In the genomic region with DNA sequence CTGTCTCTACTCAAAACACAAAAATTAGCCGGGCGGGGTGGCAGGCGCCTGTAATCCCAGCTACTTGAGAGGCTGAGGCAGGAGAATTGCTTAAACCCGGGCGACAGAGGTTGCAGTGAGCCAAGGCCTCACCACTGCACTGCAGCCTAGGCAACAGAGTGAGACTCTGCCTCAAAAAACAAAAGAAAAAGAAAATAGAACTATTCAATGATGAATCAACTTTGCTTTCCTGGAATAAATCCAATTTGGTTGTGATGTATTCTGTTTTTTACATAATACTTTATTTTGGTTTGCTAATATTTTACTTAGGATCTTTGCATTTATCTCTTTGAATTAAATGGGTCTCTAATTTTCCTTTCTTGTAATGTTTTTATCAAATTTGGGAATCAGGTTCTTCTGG, we compare ENCODE assay signal across 15 cellular contexts.
DNase-seq lines count a peak whose midpoint lies in the region; ATAC-seq and TF ChIP-seq lines count a peak whose summit lies in the region.
"Had no signal": no experiment of that assay in that cellular context is flagged by ENCODE, and none has a peak within 500 bp of the region (broad histone marks: within the 10 kb centered on the region; RNA-seq: fewer than 3 reads in every experiment).

No MANE protein-coding gene starts in this region.

- TF ChIP-seq CTCF in IMR-90 (conservative IDR thresholded peaks at IDR 0.05; ENCODE audit: low read depth, low read length) = no peak
- TF ChIP-seq CTCF in choroid plexus epithelial cell (conservative IDR thresholded peaks at IDR 0.05; ENCODE audit: low read depth, low read length) = no peak
- no peak for TF ChIP-seq CTCF in osteoblast (IDR thresholded peaks at IDR 0.05; ENCODE audit: extremely low read depth, low read depth, low read length)

- H3K4me3 ChIP-seq in IMR-90 (ENCODE audit: insufficient read depth, low read depth, low read length) = no peak overlapping the region
- H3K4me3 ChIP-seq in choroid plexus epithelial cell (ENCODE audit: low read depth, low read length) = no peak overlapping the region
- no peak overlapping the region for H3K4me3 ChIP-seq in osteoblast (ENCODE audit: insufficient read depth, low read length)

- no peak overlapping the region for H4K91ac ChIP-seq in IMR-90 (ENCODE audit: insufficient read depth, low read depth, low read length)

- H2BK5ac ChIP-seq in IMR-90 (ENCODE audit: low read depth, low read length, poor library complexity, severe bottlenecking) = no peak overlapping the region

- BruUV-seq in IMR-90 (replicated peaks; lab: Mats Ljungman, UMichigan) = no TSS peak

- TF ChIP-seq POLR2A in IMR-90 (IDR thresholded peaks at IDR 0.05; ENCODE audit: low read depth, low read length) = no peak

- in situ Hi-C loops in IMR-90 (cut with MboI; ENCODE audit: low sequenced_read_pairs) = no loop called here

- H3K79me1 ChIP-seq in IMR-90 (ENCODE audit: low read depth in 1 of 2, low read length in 2 of 2) = no peaks in the 10 kb centered on the region

- no peak for ATAC-seq in IMR-90 (ENCODE audit: low read depth)

- H4K5ac ChIP-seq in IMR-90 (ENCODE audit: low read depth, low read length) = no peak overlapping the region

- POLR2A ChIA-PET in IMR-90 (lab: Charles Lee; ENCODE audit: unreplicated experiment) = no interaction called here

- dilution Hi-C loops in IMR-90 (cut with HindIII; ENCODE audit: low sequenced_read_pairs, unreplicated experiment) = no loop called here

- H3K56ac ChIP-seq in IMR-90 (ENCODE audit: extremely low read depth, insufficient read depth, low read length) = no peak overlapping the region

- H3K36me3 ChIP-seq in IMR-90 (ENCODE audit: control insufficient read depth, insufficient read depth, low read length) (no peaks in the 10 kb centered on the region), osteoblast (ENCODE audit: insufficient read depth, low read length) (no peaks in the 10 kb centered on the region)

- CTCF ChIA-PET in IMR-90 (lab: Yijun Ruan, JAX) = no interaction called here

- H3K18ac ChIP-seq in IMR-90 (ENCODE audit: low read depth, low read length) = no peak overlapping the region

- no peak overlapping the region for H4K8ac ChIP-seq in IMR-90 (ENCODE audit: low read depth in 2 of 2, low read length in 2 of 2)

- no peak overlapping the region for H3K27ac ChIP-seq in IMR-90 (ENCODE audit: insufficient read depth, low read length)
- peak overlapping the region; percentile 34 for H3K27ac ChIP-seq in osteoblast (ENCODE audit: low read depth, low read length)
- H3K27ac ChIP-seq: C4-2B had no signal

- intact Hi-C loops in IMR-90 (cut with micrococcal nuclease) = no loop called here

- TF ChIP-seq RAD21 in IMR-90 (IDR thresholded peaks at IDR 0.05; ENCODE audit: low read length) = no peak

- H2BK15ac ChIP-seq in IMR-90 (ENCODE audit: low read depth, low read length) = no peak overlapping the region

- no peaks in the 10 kb centered on the region for H3K27me3 ChIP-seq in IMR-90 (ENCODE audit: control insufficient read depth, insufficient read depth, low read length)
- H3K27me3 ChIP-seq in osteoblast (ENCODE audit: insufficient read depth, low read length) = no peaks in the 10 kb centered on the region

- no peak overlapping the region for H2BK20ac ChIP-seq in IMR-90 (ENCODE audit: low read depth, low read length)

- H4K20me1 ChIP-seq in IMR-90 (ENCODE audit: insufficient read depth, low read length) (no peaks in the 10 kb centered on the region), osteoblast (ENCODE audit: insufficient read depth, low read length) (no peaks in the 10 kb centered on the region)

- H3K9ac ChIP-seq in IMR-90 (ENCODE audit: low read depth, low read length) = no peak overlapping the region

- H3K23ac ChIP-seq in IMR-90 (ENCODE audit: low read depth, low read length) = no peak overlapping the region

- no CpG with 5 or more reads among the region's 5 CpGs for WGBS in IMR-90 (ENCODE audit: extremely low coverage in 2 of 2, insufficient read length in 1 of 2), 2 experiments

- H2AK9ac ChIP-seq in IMR-90 (replicated peaks; ENCODE audit: low read depth, low read length, poor library complexity) = no peak overlapping the region

- H2AFZ ChIP-seq in IMR-90 (replicated peaks; ENCODE audit: low read length, poor library complexity) (no peak overlapping the region), osteoblast (ENCODE audit: low read length) (no peak overlapping the region)

- H3K14ac ChIP-seq in IMR-90 (replicated peaks; ENCODE audit: low read depth, low read length) = no peak overlapping the region

- H3K4ac ChIP-seq in IMR-90 (ENCODE audit: low read depth, low read length) = 0 out of 2 replicates have a peak overlapping the region, but pooled peaks have one; percentile 34

- H3K79me2 ChIP-seq in osteoblast (ENCODE audit: insufficient read depth, low read length) = no peaks in the 10 kb centered on the region

- H3K4me2 ChIP-seq in IMR-90 (ENCODE audit: low read depth, low read length) (no peak overlapping the region), osteoblast (ENCODE audit: insufficient read depth, low read length) (no peak overlapping the region)

- H3K9me1 ChIP-seq in IMR-90 (ENCODE audit: insufficient read depth, low read length) = peaks cover 8% of the 10 kb centered on the region; the same call in 1 of the 2 replicates

- H3K9me3 ChIP-seq in IMR-90 (ENCODE audit: control insufficient read depth, insufficient read depth, low read length) = no peaks in the 10 kb centered on the region
- H3K9me3 ChIP-seq in osteoblast (ENCODE audit: low read depth, low read length) = no peaks in the 10 kb centered on the region

- H2BK120ac ChIP-seq in IMR-90 (ENCODE audit: low read depth, low read length) = peak overlapping the region; percentile 53; the same call in 1 of the 2 replicates

- no peak overlapping the region for H2AK5ac ChIP-seq in IMR-90 (ENCODE audit: low read depth, low read length)

- DNase-seq in EH (ENCODE audit: low read depth) (peak; percentile 21), IMR-90 (no peak), choroid plexus epithelial cell (ENCODE audit: low read depth) (peak; percentile 34), osteoblast (ENCODE audit: insufficient read length, low spot score, missing footprints) (no peak), OCI-M2 (lab: John Stamatoyannopoulos, UW; ENCODE audit: unreplicated experiment) (no peak)
- no peak for DNase-seq in effector CD8-positive, alpha-beta T cell (lab: John Stamatoyannopoulos, UW)
- DNase-seq in stimulated activated CD4-positive, alpha-beta T cell treated with anti-CD3 and anti-CD28 coated beads, Interleukin-12 subunit alpha, Interleukin-12 subunit beta, amount 100 ng/mL, for 4 hours = no peak
- DNase-seq: ACHN, AML-193, Kasumi-1, NCI-H1105, NCI-H1694, NCI-H2081 treated with DMSO at 0.1 percent for 48 hours, Right ventricle myocardium superior had no signal

- peaks cover 13% of the 10 kb centered on the region for H3K4me1 ChIP-seq in IMR-90 (ENCODE audit: control insufficient read depth, insufficient read depth, low read length)
- H3K4me1 ChIP-seq in osteoblast (ENCODE audit: insufficient read depth, low read length) = peaks cover 33% of the 10 kb centered on the region

TF ChIP-seq in IMR-90, 13 proteins besides CTCF, POLR2A, EP300 and RAD21:
- TF ChIP-seq MAZ (IDR thresholded peaks at IDR 0.05; ENCODE audit: borderline replicate concordance, low read depth, low read length) (no peak), NFE2L2 (IDR thresholded peaks at IDR 0.05; ENCODE audit: low read depth, low read length) (no peak), CEBPB (IDR thresholded peaks at IDR 0.05; ENCODE audit: low read depth, low read length) (no peak), USF2 (IDR thresholded peaks at IDR 0.05; ENCODE audit: low read depth, low read length) (no peak), RFX5 (IDR thresholded peaks at IDR 0.05; ENCODE audit: low read depth, low read length) (no peak), FOS (IDR thresholded peaks at IDR 0.05; ENCODE audit: low read depth, low read length) (no peak), RCOR1 (IDR thresholded peaks at IDR 0.05; ENCODE audit: insufficient replicate concordance, low read length) (no peak), MAFK (IDR thresholded peaks at IDR 0.05; ENCODE audit: low read depth, low read length) (no peak), SMC3 (IDR thresholded peaks at IDR 0.05; ENCODE audit: low read depth, low read length) (no peak), BHLHE40 (IDR thresholded peaks at IDR 0.05; ENCODE audit: low read depth, low read length) (no peak), MXI1 (IDR thresholded peaks at IDR 0.05; ENCODE audit: borderline replicate concordance, low read depth, low read length) (no peak), CHD1 (IDR thresholded peaks at IDR 0.05; ENCODE audit: low read depth, low read length) (no peak)
- TF ChIP-seq, protein P1, sequence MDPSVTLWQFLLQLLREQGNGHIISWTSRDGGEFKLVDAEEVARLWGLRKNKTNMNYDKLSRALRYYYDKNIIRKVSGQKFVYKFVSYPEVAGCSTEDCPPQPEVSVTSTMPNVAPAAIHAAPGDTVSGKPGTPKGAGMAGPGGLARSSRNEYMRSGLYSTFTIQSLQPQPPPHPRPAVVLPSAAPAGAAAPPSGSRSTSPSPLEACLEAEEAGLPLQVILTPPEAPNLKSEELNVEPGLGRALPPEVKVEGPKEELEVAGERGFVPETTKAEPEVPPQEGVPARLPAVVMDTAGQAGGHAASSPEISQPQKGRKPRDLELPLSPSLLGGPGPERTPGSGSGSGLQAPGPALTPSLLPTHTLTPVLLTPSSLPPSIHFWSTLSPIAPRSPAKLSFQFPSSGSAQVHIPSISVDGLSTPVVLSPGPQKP (IDR thresholded peaks at IDR 0.05; ENCODE audit: borderline replicate concordance, low read depth, low read length) = no peak
TF ChIP-seq in IMR-90: peak in this region for 0.

Comparison
In these comparisons a context has a peak if more than half of its experiments do, and no peak if none do; other contexts are left out.
1. DNase-seq: peak in EH (single experiment) and choroid plexus epithelial cell (single experiment); none in IMR-90 (single experiment), osteoblast (single experiment), OCI-M2 (single experiment), effector CD8-positive, alpha-beta T cell (single experiment) and stimulated activated CD4-positive, alpha-beta T cell treated with anti-CD3 and anti-CD28 coated beads, Interleukin-12 subunit alpha, Interleukin-12 subunit beta, amount 100 ng/mL, for 4 hours (single experiment).